3 cellular contexts compared by ENCODE assay signal in the genomic region with DNA sequence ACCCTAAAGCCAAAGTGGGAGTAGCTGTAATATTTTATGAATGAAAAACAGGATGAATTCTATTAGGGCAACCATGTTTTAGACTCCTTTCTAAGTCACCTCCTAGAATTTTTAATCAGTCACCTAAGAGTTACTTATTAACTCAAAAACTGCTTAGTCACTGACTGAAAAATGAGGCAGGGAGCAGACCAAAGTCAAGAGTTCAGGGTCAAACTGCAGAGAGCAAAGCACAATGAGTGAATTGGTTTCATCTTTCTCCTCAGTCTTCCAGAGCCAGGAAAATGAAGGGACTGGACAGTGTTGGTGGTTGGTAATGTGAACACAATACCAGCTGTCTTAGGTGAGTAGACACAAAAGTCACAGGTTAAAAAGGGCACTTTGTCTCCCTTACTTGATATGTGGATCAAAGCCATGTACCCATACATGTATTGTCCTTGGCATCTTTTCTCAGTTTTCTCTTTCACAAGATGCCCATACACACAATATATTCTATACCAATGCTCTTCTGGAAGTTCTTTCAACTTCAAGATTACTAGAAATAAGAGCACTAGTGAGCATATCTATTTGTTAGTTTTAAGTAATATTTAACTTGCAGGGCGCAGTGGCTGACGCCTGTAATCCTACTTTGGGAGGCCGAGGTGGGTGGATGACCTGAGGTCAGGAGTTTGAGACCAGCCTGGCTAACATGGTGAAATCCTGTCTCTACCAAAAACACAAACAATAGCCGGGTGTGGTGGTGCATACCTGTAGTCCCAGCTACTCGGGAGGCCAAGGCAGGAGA.
TF ChIP-seq lines count a peak whose summit lies in the region.

No MANE protein-coding gene starts in this region.

TF ChIP-seq in GM23338, 12 proteins besides CTCF, POLR2A, EP300 and RAD21:
- TF ChIP-seq EZH2phosphoT487 (IDR thresholded peaks at IDR 0.05; ENCODE audit: unreplicated experiment): no peak
TF ChIP-seq in GM23338: peak in this region for 0.

TF ChIP-seq in IMR-90, 13 proteins besides CTCF, POLR2A, EP300 and RAD21:
- TF ChIP-seq RFX5 (IDR thresholded peaks at IDR 0.05; ENCODE audit: low read depth, low read length) (no peak), NFE2L2 (IDR thresholded peaks at IDR 0.05; ENCODE audit: low read depth, low read length) (peak; percentile 50; the same call in 1 of the 2 replicates)

TF ChIP-seq in HepG2, 621 proteins besides CTCF, POLR2A, EP300 and RAD21 (continues in another document):
- TF ChIP-seq ZC3H13 (CRISPR knock-in tag; IDR thresholded peaks at IDR 0.05): no peak
- no peak for TF ChIP-seq ZNF382 (CRISPR knock-in tag; IDR thresholded peaks at IDR 0.05; ENCODE audit: borderline replicate concordance)
- TF ChIP-seq ESRRA (CRISPR knock-in tag; IDR thresholded peaks at IDR 0.05; ENCODE audit: low read depth): peak; percentile 97
- peak; percentile 40; the same call in 1 of the 2 replicates for TF ChIP-seq SPEN (CRISPR knock-in tag; IDR thresholded peaks at IDR 0.05; ENCODE audit: low read depth)
- TF ChIP-seq HMGA1 (CRISPR knock-in tag; conservative IDR thresholded peaks at IDR 0.05): no peak
- TF ChIP-seq, protein P1, sequence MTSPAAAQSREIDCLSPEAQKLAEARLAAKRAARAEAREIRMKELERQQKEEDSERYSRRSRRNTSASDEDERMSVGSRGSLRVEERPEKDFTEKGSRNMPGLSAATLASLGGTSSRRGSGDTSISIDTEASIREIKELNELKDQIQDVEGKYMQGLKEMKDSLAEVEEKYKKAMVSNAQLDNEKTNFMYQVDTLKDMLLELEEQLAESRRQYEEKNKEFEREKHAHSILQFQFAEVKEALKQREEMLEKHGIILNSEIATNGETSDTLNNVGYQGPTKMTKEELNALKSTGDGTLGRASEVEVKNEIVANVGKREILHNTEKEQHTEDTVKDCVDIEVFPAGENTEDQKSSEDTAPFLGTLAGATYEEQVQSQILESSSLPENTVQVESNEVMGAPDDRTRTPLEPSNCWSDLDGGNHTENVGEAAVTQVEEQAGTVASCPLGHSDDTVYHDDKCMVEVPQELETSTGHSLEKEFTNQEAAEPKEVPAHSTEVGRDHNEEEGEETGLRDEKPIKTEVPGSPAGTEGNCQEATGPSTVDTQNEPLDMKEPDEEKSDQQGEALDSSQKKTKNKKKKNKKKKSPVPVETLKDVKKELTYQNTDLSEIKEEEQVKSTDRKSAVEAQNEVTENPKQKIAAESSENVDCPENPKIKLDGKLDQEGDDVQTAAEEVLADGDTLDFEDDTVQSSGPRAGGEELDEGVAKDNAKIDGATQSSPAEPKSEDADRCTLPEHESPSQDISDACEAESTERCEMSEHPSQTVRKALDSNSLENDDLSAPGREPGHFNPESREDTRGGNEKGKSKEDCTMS (CRISPR knock-in tag; conservative IDR thresholded peaks at IDR 0.05): no peak
- TF ChIP-seq, protein P2, sequence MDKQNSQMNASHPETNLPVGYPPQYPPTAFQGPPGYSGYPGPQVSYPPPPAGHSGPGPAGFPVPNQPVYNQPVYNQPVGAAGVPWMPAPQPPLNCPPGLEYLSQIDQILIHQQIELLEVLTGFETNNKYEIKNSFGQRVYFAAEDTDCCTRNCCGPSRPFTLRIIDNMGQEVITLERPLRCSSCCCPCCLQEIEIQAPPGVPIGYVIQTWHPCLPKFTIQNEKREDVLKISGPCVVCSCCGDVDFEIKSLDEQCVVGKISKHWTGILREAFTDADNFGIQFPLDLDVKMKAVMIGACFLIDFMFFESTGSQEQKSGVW (CRISPR knock-in tag; IDR thresholded peaks at IDR 0.05; ENCODE audit: borderline replicate concordance): no peak
- peak; percentile 84 for TF ChIP-seq SAP130 (CRISPR knock-in tag; IDR thresholded peaks at IDR 0.05; ENCODE audit: low read depth)
- peak; percentile 64; the same call in 1 of the 2 replicates for TF ChIP-seq CCDC6 (CRISPR knock-in tag; IDR thresholded peaks at IDR 0.05)
- TF ChIP-seq, protein P3, sequence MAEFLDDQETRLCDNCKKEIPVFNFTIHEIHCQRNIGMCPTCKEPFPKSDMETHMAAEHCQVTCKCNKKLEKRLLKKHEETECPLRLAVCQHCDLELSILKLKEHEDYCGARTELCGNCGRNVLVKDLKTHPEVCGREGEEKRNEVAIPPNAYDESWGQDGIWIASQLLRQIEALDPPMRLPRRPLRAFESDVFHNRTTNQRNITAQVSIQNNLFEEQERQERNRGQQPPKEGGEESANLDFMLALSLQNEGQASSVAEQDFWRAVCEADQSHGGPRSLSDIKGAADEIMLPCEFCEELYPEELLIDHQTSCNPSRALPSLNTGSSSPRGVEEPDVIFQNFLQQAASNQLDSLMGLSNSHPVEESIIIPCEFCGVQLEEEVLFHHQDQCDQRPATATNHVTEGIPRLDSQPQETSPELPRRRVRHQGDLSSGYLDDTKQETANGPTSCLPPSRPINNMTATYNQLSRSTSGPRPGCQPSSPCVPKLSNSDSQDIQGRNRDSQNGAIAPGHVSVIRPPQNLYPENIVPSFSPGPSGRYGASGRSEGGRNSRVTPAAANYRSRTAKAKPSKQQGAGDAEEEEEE (CRISPR knock-in tag; IDR thresholded peaks at IDR 0.05; ENCODE audit: borderline replicate concordance): no peak
- peak; percentile 84 for TF ChIP-seq NFIC (IDR thresholded peaks at IDR 0.05; ENCODE audit: low read length)
- no peak for TF ChIP-seq KDM5A (IDR thresholded peaks at IDR 0.05; ENCODE audit: borderline replicate concordance, low read length)
- peak; percentile 75; the same call in 1 of the 2 replicates for TF ChIP-seq JUND (CRISPR knock-in tag; IDR thresholded peaks at IDR 0.05)
- TF ChIP-seq SMAD3 (CRISPR knock-in tag; IDR thresholded peaks at IDR 0.05): peak; percentile 84; the same call in 1 of the 2 replicates
- TF ChIP-seq, protein P4, sequence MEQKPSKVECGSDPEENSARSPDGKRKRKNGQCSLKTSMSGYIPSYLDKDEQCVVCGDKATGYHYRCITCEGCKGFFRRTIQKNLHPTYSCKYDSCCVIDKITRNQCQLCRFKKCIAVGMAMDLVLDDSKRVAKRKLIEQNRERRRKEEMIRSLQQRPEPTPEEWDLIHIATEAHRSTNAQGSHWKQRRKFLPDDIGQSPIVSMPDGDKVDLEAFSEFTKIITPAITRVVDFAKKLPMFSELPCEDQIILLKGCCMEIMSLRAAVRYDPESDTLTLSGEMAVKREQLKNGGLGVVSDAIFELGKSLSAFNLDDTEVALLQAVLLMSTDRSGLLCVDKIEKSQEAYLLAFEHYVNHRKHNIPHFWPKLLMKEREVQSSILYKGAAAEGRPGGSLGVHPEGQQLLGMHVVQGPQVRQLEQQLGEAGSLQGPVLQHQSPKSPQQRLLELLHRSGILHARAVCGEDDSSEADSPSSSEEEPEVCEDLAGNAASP (CRISPR knock-in tag; IDR thresholded peaks at IDR 0.05; ENCODE audit: borderline replicate concordance): peak; percentile 70; the same call in 1 of the 2 replicates
- TF ChIP-seq HOXA5 (CRISPR knock-in tag; IDR thresholded peaks at IDR 0.05): peak; percentile 53; the same call in 1 of the 2 replicates
- TF ChIP-seq NAIF1 (CRISPR knock-in tag; IDR thresholded peaks at IDR 0.05; ENCODE audit: borderline replicate concordance): no peak
- peak; percentile 90; the same call in 1 of the 2 replicates for TF ChIP-seq SOX5 (CRISPR knock-in tag; IDR thresholded peaks at IDR 0.05; ENCODE audit: borderline replicate concordance)
- TF ChIP-seq ZKSCAN5 (CRISPR knock-in tag; IDR thresholded peaks at IDR 0.05): peak; percentile 80
- TF ChIP-seq NRL (CRISPR knock-in tag; IDR thresholded peaks at IDR 0.05; ENCODE audit: borderline replicate concordance): no peak
- TF ChIP-seq, protein P5, sequence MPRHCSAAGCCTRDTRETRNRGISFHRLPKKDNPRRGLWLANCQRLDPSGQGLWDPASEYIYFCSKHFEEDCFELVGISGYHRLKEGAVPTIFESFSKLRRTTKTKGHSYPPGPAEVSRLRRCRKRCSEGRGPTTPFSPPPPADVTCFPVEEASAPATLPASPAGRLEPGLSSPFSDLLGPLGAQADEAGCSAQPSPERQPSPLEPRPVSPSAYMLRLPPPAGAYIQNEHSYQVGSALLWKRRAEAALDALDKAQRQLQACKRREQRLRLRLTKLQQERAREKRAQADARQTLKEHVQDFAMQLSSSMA (CRISPR knock-in tag; IDR thresholded peaks at IDR 0.05): no peak
- TF ChIP-seq, protein P6, sequence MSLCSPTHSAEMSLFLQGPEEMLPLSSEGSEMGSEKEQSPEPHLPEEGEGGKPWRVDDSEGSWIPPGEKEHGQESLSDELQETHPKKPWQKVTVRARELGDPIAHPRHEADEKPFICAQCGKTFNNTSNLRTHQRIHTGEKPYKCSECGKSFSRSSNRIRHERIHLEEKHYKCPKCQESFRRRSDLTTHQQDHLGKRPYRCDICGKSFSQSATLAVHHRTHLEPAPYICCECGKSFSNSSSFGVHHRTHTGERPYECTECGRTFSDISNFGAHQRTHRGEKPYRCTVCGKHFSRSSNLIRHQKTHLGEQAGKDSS (CRISPR knock-in tag; IDR thresholded peaks at IDR 0.05; ENCODE audit: borderline replicate concordance, low read depth): peak; percentile 44; the same call in 1 of the 2 replicates
- TF ChIP-seq ZNF749 (CRISPR knock-in tag; IDR thresholded peaks at IDR 0.05; ENCODE audit: borderline replicate concordance): no peak
- TF ChIP-seq POGZ (CRISPR knock-in tag; IDR thresholded peaks at IDR 0.05): peak; percentile 99
- no peak for TF ChIP-seq ZNF207 (IDR thresholded peaks at IDR 0.05; ENCODE audit: borderline replicate concordance)
- TF ChIP-seq KLF12 (CRISPR knock-in tag; IDR thresholded peaks at IDR 0.05; ENCODE audit: borderline replicate concordance): peak; percentile 47; the same call in 1 of the 2 replicates
- TF ChIP-seq, protein P7, sequence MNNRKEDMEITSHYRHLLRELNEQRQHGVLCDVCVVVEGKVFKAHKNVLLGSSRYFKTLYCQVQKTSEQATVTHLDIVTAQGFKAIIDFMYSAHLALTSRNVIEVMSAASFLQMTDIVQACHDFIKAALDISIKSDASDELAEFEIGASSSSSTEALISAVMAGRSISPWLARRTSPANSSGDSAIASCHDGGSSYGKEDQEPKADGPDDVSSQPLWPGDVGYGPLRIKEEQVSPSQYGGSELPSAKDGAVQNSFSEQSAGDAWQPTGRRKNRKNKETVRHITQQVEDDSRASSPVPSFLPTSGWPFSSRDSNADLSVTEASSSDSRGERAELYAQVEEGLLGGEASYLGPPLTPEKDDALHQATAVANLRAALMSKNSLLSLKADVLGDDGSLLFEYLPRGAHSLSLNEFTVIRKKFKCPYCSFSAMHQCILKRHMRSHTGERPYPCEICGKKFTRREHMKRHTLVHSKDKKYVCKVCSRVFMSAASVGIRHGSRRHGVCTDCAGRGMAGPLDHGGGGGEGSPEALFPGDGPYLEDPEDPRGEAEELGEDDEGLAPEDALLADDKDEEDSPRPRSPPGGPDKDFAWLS (CRISPR knock-in tag; IDR thresholded peaks at IDR 0.05; ENCODE audit: borderline replicate concordance): no peak
- peak; percentile 70; the same call in 1 of the 2 replicates for TF ChIP-seq FOXK1 (CRISPR knock-in tag; IDR thresholded peaks at IDR 0.05; ENCODE audit: borderline replicate concordance, low read depth)
- TF ChIP-seq, protein P8, sequence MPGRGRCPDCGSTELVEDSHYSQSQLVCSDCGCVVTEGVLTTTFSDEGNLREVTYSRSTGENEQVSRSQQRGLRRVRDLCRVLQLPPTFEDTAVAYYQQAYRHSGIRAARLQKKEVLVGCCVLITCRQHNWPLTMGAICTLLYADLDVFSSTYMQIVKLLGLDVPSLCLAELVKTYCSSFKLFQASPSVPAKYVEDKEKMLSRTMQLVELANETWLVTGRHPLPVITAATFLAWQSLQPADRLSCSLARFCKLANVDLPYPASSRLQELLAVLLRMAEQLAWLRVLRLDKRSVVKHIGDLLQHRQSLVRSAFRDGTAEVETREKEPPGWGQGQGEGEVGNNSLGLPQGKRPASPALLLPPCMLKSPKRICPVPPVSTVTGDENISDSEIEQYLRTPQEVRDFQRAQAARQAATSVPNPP (CRISPR knock-in tag; IDR thresholded peaks at IDR 0.05): no peak
- TF ChIP-seq KMT2B (CRISPR knock-in tag; IDR thresholded peaks at IDR 0.05): no peak
- no peak for TF ChIP-seq ZBTB42 (CRISPR knock-in tag; IDR thresholded peaks at IDR 0.05)
- TF ChIP-seq ZFY (CRISPR knock-in tag; IDR thresholded peaks at IDR 0.05): no peak; the same call in 1 of the 2 replicates
- no peak for TF ChIP-seq ZNF660 (CRISPR knock-in tag; IDR thresholded peaks at IDR 0.05; ENCODE audit: borderline replicate concordance, low read depth)
- TF ChIP-seq MYC (CRISPR knock-in tag; IDR thresholded peaks at IDR 0.05; ENCODE audit: borderline replicate concordance): no peak
- 0 out of 2 replicates have a peak, but pooled peaks have one; percentile 24 for TF ChIP-seq ONECUT2 (CRISPR knock-in tag; IDR thresholded peaks at IDR 0.05)
- peak; percentile 82 for TF ChIP-seq BCL6 (CRISPR knock-in tag; IDR thresholded peaks at IDR 0.05)
- TF ChIP-seq, protein P9, sequence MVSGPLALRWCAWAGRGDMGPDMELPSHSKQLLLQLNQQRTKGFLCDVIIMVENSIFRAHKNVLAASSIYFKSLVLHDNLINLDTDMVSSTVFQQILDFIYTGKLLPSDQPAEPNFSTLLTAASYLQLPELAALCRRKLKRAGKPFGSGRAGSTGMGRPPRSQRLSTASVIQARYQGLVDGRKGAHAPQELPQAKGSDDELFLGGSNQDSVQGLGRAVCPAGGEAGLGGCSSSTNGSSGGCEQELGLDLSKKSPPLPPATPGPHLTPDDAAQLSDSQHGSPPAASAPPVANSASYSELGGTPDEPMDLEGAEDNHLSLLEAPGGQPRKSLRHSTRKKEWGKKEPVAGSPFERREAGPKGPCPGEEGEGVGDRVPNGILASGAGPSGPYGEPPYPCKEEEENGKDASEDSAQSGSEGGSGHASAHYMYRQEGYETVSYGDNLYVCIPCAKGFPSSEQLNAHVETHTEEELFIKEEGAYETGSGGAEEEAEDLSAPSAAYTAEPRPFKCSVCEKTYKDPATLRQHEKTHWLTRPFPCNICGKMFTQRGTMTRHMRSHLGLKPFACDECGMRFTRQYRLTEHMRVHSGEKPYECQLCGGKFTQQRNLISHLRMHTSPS (CRISPR knock-in tag; IDR thresholded peaks at IDR 0.05; ENCODE audit: low read depth): peak; percentile 72; the same call in 1 of the 2 replicates
- TF ChIP-seq ZNF230 (CRISPR knock-in tag; IDR thresholded peaks at IDR 0.05): peak; percentile 85; the same call in 1 of the 2 replicates
- no peak for TF ChIP-seq FOXM1 (CRISPR knock-in tag; IDR thresholded peaks at IDR 0.05)
- TF ChIP-seq GABPB1 (CRISPR knock-in tag; IDR thresholded peaks at IDR 0.05): no peak; the same call in 1 of the 2 replicates
- TF ChIP-seq, protein P10, sequence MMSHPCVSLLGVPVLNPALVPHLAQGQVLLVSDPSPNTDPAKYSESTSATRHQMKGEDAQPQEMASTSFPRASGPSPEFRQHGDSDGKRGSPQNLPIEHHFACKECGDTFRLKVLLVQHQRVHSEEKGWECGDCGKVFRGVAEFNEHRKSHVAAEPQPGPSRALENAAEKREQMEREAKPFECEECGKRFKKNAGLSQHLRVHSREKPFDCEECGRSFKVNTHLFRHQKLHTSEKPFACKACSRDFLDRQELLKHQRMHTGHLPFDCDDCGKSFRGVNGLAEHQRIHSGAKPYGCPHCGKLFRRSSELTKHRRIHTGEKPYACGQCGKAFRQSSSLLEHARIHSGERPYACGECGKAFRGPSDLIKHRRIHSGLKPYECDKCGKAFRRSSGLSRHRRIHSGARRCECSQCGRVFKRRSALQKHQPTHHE (CRISPR knock-in tag; IDR thresholded peaks at IDR 0.05; ENCODE audit: borderline replicate concordance): no peak
- no peak for TF ChIP-seq ZNF562 (CRISPR knock-in tag; IDR thresholded peaks at IDR 0.05; ENCODE audit: borderline replicate concordance)
- TF ChIP-seq, protein P11, sequence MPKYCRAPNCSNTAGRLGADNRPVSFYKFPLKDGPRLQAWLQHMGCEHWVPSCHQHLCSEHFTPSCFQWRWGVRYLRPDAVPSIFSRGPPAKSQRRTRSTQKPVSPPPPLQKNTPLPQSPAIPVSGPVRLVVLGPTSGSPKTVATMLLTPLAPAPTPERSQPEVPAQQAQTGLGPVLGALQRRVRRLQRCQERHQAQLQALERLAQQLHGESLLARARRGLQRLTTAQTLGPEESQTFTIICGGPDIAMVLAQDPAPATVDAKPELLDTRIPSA (CRISPR knock-in tag; IDR thresholded peaks at IDR 0.05; ENCODE audit: borderline replicate concordance): no peak
- peak; percentile 87; the same call in 1 of the 2 replicates for TF ChIP-seq CHD4 (IDR thresholded peaks at IDR 0.05; ENCODE audit: borderline replicate concordance, low read length)
